In genomic region chr16:30367349-30368009, GRCh38 we compare ENCODE assay signal across 8 cellular contexts. TPM values are rescaled to one million over a fixed set of nuclear protein-coding genes. Genes with fewer than 3 reads are reported as not detected.
DNase-seq lines count a peak whose midpoint lies in the region; ATAC-seq and TF ChIP-seq lines count a peak whose summit lies in the region.
"Had no signal": no experiment of that assay in that cellular context is flagged by ENCODE, and none has a peak within 500 bp of the region (broad histone marks: within the 10 kb centered on the region; RNA-seq: fewer than 3 reads in every experiment).

No MANE protein-coding gene starts in this region.

- intact Hi-C loops in A673 (cut with micrococcal nuclease; ENCODE audit: unreplicated experiment), result no loop called here

- H3K4me3 ChIP-seq in A673 (ENCODE audit: low read depth, low read length, poor library complexity, severe bottlenecking) (peak overlapping the region; percentile 94), SJSA1 (peak overlapping the region; percentile 74)

- peaks cover 18% of the 10 kb centered on the region for H3K36me3 ChIP-seq in A673 (ENCODE audit: insufficient read depth, low read length, poor library complexity, severe bottlenecking)
- H3K36me3 ChIP-seq in SJSA1, result peaks cover 59% of the 10 kb centered on the region

- H3K27me3 ChIP-seq in A673 (replicated peaks; ENCODE audit: insufficient read depth, low read depth, low read length, poor library complexity) (no peaks in the 10 kb centered on the region), SJSA1 (replicated peaks) (no peaks in the 10 kb centered on the region)

- CTCF ChIA-PET in A673 (lab: Charles Lee), result no interaction called here

- peak overlapping the region; percentile 88 to 90 (median 89) for H3K4me3 Mint-ChIP-seq in immature natural killer cell

- H3K27ac Mint-ChIP-seq in immature natural killer cell, result peak overlapping the region; percentile 53 to 88 (median 76)

- H3K27ac ChIP-seq in A673 (ENCODE audit: low read depth, low read length, poor library complexity, severe bottlenecking) (no peak overlapping the region), SJSA1 (no peak overlapping the region)

- DNase-seq in A673 (ENCODE audit: low spot score) (no peak), SJSA1 (ENCODE audit: low read depth in 1 of 2, low spot score in 2 of 2) (no peak), immature natural killer cell (no peak), hippocampal formation (lab: John Stamatoyannopoulos, UW) (no peak), HUDEP-2 (lab: John Stamatoyannopoulos, UW; ENCODE audit: unreplicated experiment in 76 of 76) (no peak)
- DNase-seq: NCI-H1105 treated with DMSO at 0.1 percent for 48 hours had no signal

- no TSS peak for BruUV-seq in A673 (replicated peaks; lab: Mats Ljungman, UMichigan)

- no peak for TF ChIP-seq CTCF in A673 (conservative IDR thresholded peaks at IDR 0.05; ENCODE audit: low read depth, low read length)

- H3K4me1 ChIP-seq in A673 (ENCODE audit: insufficient read depth, low read length, poor library complexity, severe bottlenecking) (peaks cover 8% of the 10 kb centered on the region), SJSA1 (replicated peaks) (peaks cover 25% of the 10 kb centered on the region)

- peaks cover 1 to 19% (median 9%) of the 10 kb centered on the region in 3 donors for H3K36me3 Mint-ChIP-seq in immature natural killer cell

- peaks cover 3 to 10% (median 4%) of the 10 kb centered on the region in 3 donors for H3K27me3 Mint-ChIP-seq in immature natural killer cell (ENCODE audit: low read depth in 3 of 3)

- no peaks in the 10 kb centered on the region for H3K9me3 Mint-ChIP-seq in immature natural killer cell

- H3K4me1 Mint-ChIP-seq in immature natural killer cell, result peaks cover 48 to 54% of the 10 kb centered on the region in 2 donors

- H3K9me3 ChIP-seq in A673 (ENCODE audit: low read depth, low read length, poor library complexity, severe bottlenecking) (no peaks in the 10 kb centered on the region), SJSA1 (replicated peaks) (no peaks in the 10 kb centered on the region)

- ATAC-seq in HG03025 (IDR thresholded peaks at IDR 0.05; ENCODE audit: low FRiP score, unreplicated experiment), result no peak

- POLR2A ChIA-PET in A673 (lab: Charles Lee; ENCODE audit: low non-redundant PET), result no interaction called here

RNA-seq across cellular contexts. Expression of gene TBC1D10B, which starts 2.8 kb away (rescaled TPM):
- 59.3 and 66.0 TPM in 2 replicates for total RNA-seq in A673 (2021)
- 25.8 and 42.5 TPM in 2 replicates for total RNA-seq in SJSA1 (2014; rRNA removed; shearing (Covaris generic))
- 10 to 100 TPM in 2 of 3 donors, 1 to 10 TPM in 1; 9.5 to 18.5 (median 10.1) TPM for polyA plus RNA-seq in immature natural killer cell

RNA-seq across cellular contexts. Expression of gene MYL11, which starts 7.1 kb away (rescaled TPM):
- total RNA-seq in A673 (2021), result not detected in 2 replicates
- not detected in 2 replicates for total RNA-seq in SJSA1 (2014; rRNA removed; shearing (Covaris generic))
- 10 to 100 TPM; 10.9 to 22.2 (median 18.7) TPM for polyA plus RNA-seq in immature natural killer cell
- total RNA-seq: subcutaneous adipose tissue had no signal

RNA-seq across cellular contexts. Expression of gene CD2BP2, which starts 12.4 kb away (rescaled TPM):
- total RNA-seq in A673 (2021), result 67.6 and 72.5 TPM in 2 replicates
- 55.8 and 60.7 TPM in 2 replicates for total RNA-seq in SJSA1 (2014; rRNA removed; shearing (Covaris generic))
- polyA plus RNA-seq in immature natural killer cell, result 10 to 100 TPM; 39.9 to 54.3 (median 42.9) TPM

RNA-seq across cellular contexts. Expression of gene SEPTIN1, which starts 14.9 kb away (rescaled TPM):
- total RNA-seq in A673 (2021), result 0.86 and 1.3 TPM in 2 replicates
- not detected in 2 replicates for total RNA-seq in SJSA1 (2014; rRNA removed; shearing (Covaris generic))
- 100 to 1,000 TPM; 155 to 213 (median 161) TPM for polyA plus RNA-seq in immature natural killer cell

RNA-seq across cellular contexts. Expression of gene ZNF48, which starts 27.7 kb away (rescaled TPM):
- 21.6 and 22.0 TPM in 2 replicates for total RNA-seq in A673 (2021)
- 9.6 and 17.3 TPM in 2 replicates for total RNA-seq in SJSA1 (2014; rRNA removed; shearing (Covaris generic))
- 1 to 10 TPM; 4.2 to 9.3 (median 5.7) TPM for polyA plus RNA-seq in immature natural killer cell
